In the genomic region with DNA sequence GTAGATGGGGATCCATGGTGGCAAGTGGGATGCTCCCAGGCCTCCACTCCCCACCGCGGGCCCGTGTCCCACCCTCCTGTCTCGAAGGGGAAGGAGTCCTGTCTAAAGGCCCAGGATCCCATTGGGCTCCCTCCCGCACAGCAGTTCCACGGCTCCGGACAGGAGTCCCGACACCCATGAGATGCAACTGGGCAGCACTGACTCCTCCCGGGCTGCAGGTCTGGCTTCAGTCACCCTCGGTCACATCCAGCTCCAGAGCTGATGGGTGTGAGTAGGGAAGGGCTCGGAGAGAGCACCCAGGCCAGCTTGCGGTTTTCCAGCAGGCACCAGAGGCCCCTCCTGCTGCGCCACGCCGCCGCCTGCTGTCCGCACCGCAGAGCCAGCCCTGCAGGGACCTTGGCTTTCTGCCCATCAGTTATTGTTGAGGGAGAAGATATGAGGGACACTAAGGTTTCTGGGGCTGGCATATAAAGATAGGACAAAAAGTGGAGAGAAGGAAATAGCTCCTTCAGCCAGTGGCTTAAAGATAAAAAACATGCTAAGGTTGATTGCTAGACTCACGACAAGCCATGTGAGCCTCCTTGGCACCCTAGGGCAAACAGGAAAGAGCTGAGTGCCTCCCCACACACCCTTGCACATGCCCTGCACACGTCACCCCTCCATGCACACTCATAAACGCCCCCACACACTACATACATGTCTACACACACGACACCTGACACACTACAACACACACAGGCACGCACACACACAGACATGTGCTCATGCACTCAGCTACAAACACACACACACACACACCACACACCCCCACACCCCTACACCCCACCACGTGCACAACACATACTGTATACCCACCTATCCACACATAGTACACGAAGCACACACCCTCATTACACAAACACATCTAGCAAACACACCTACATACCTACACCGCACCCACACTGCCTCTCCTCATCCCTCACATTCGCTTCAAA, we compare ENCODE assay signal across 9 cellular contexts.
DNase-seq lines count a peak whose midpoint lies in the region; ATAC-seq, FAIRE-seq and TF ChIP-seq lines count a peak whose summit lies in the region.
"Had no signal": no experiment of that assay in that cellular context is flagged by ENCODE, and none has a peak within 500 bp of the region (broad histone marks: within the 10 kb centered on the region; RNA-seq: fewer than 3 reads in every experiment).

No MANE protein-coding gene starts in this region.

- H3K4me3 ChIP-seq in WERI-Rb-1 (ENCODE audit: low read depth, low read length) (no peak overlapping the region), left lung (no peak overlapping the region)

- intact Hi-C loops in left lung (cut with DNase I) = loop anchor here in 1 of 2 donors (10.0 kb wide), 1 partner anchor 284 kb away; no protein-coding TSS in a partner anchor

- H3K27me3 ChIP-seq in WERI-Rb-1 (ENCODE audit: insufficient read depth, low read depth, severe bottlenecking) (no peaks in the 10 kb centered on the region), left lung (peaks cover 0 to 40% of the 10 kb centered on the region in 2 donors)

- FAIRE-seq in H54 (lab: Jason Lieb, UNC) = no peak

- TF ChIP-seq POLR2A in H54 (IDR thresholded peaks at IDR 0.05; ENCODE audit: low read depth, low read length) = no peak

- TF ChIP-seq CTCF in LNCAP (IDR thresholded peaks at IDR 0.05) = 0 out of 2 replicates have a peak, but pooled peaks have one; percentile 20
- TF ChIP-seq CTCF in WERI-Rb-1 (IDR thresholded peaks at IDR 0.05; ENCODE audit: low read depth, low read length) = peak; percentile 91
- peak in 1 of 2 donors; percentile 37 for TF ChIP-seq CTCF in left lung (IDR thresholded peaks at IDR 0.05)

- DNase-seq in COR-L47 (lab: John Stamatoyannopoulos, UW) (peak; percentile 68), WERI-Rb-1 (peak; percentile 78), left lung (peak in 1 of 2 donors; percentile 51), H54 (ENCODE audit: insufficient read length, low spot score) (no peak)
- no peak for DNase-seq in activated CD4-positive, alpha-beta T cell treated with anti-CD3 and anti-CD28 coated beads for 1 hour
- DNase-seq: NK-92 treated with Interleukin-12 subunit alpha and Interleukin-12 subunit beta, amount 100 ng/mL, for 24 hours had no signal

- ATAC-seq in left lung = peak; percentile 89
- no peak for ATAC-seq in GM21390 (IDR thresholded peaks at IDR 0.05; ENCODE audit: unreplicated experiment)
- ATAC-seq in HG03159 (IDR thresholded peaks at IDR 0.05; ENCODE audit: unreplicated experiment) = no peak

- H3K27ac ChIP-seq in WERI-Rb-1 (no peak overlapping the region), left lung (no peak overlapping the region)

- H3K4me1 ChIP-seq in left lung = peaks cover 0 to 8% of the 10 kb centered on the region in 2 donors

- H3K9me3 ChIP-seq in WERI-Rb-1 (ENCODE audit: severe bottlenecking) (no peaks in the 10 kb centered on the region), left lung (no peaks in the 10 kb centered on the region)

- no peaks in the 10 kb centered on the region for H3K36me3 ChIP-seq in WERI-Rb-1
- no peaks in the 10 kb centered on the region for H3K36me3 ChIP-seq in left lung

Comparison
In these comparisons a context has a peak if more than half of its experiments do, and no peak if none do; other contexts are left out.
1. DNase-seq: peak in COR-L47 (single experiment) and WERI-Rb-1 (single experiment); none in H54 (single experiment) and activated CD4-positive, alpha-beta T cell treated with anti-CD3 and anti-CD28 coated beads for 1 hour (single experiment).